In genomic region chr10:48494611-48495010, GRCh38 we compare ENCODE assay signal across 15 cellular contexts.
DNase-seq lines count a peak whose midpoint lies in the region; ATAC-seq and TF ChIP-seq lines count a peak whose summit lies in the region.
"Had no signal": no experiment of that assay in that cellular context is flagged by ENCODE, and none has a peak within 500 bp of the region (broad histone marks: within the 10 kb centered on the region; RNA-seq: fewer than 3 reads in every experiment).

No MANE protein-coding gene starts in this region.

- H4K20me1 ChIP-seq in Loucy (ENCODE audit: insufficient read depth, low read length, poor library complexity, severe bottlenecking), result no peaks in the 10 kb centered on the region

- H3K27me3 ChIP-seq in Loucy (ENCODE audit: insufficient read depth, low read length, poor library complexity, severe bottlenecking) (no peaks in the 10 kb centered on the region), stomach (peaks cover 0 to 25% (median 4%) of the 10 kb centered on the region in 3 donors), heart left ventricle (no peaks in the 10 kb centered on the region)

- no peaks in the 10 kb centered on the region for H3K9me2 ChIP-seq in Loucy (replicated peaks; ENCODE audit: low read depth, low read length)

- H3K9me3 Mint-ChIP-seq in immature natural killer cell, result no peaks in the 10 kb centered on the region

- TF ChIP-seq CTCF in Loucy (conservative IDR thresholded peaks at IDR 0.05; ENCODE audit: low read length) (no peak), coronary artery (IDR thresholded peaks at IDR 0.05) (no peak), stomach (IDR thresholded peaks at IDR 0.05) (no peak), heart left ventricle (IDR thresholded peaks at IDR 0.05) (no peak)

- H3K9me3 ChIP-seq in Loucy (ENCODE audit: insufficient read depth, low read depth, low read length) (no peaks in the 10 kb centered on the region), stomach (no peaks in the 10 kb centered on the region), heart left ventricle (no peaks in the 10 kb centered on the region)

- peak overlapping the region; percentile 17 for H3K9ac ChIP-seq in Loucy (ENCODE audit: low read depth, low read length, poor library complexity, severe bottlenecking)

- no peak overlapping the region for H3K27ac Mint-ChIP-seq in immature natural killer cell

- WGBS in stomach, 5 donors, result 48 to 96% (median 78%) methylated on average over 5 of the region's 5 CpGs
- WGBS in heart left ventricle, 4 donors, result 63 to 87% (median 85%) methylated on average over 4 to 5 of the region's 5 CpGs

- no peaks in the 10 kb centered on the region for H3F3A ChIP-seq in Loucy (ENCODE audit: low read depth)

- H3K4me1 Mint-ChIP-seq in immature natural killer cell, result peaks cover 19 to 20% of the 10 kb centered on the region in 2 donors

- no peak overlapping the region for H3K4me3 ChIP-seq in Loucy (ENCODE audit: low read length, poor library complexity, severe bottlenecking)
- H3K4me3 ChIP-seq in coronary artery, result no peak overlapping the region
- H3K4me3 ChIP-seq in stomach, result no peak overlapping the region
- H3K4me3 ChIP-seq in heart left ventricle, result no peak overlapping the region

- H2AFZ ChIP-seq in Loucy (ENCODE audit: low read length), result no peak overlapping the region

- no peaks in the 10 kb centered on the region for H3K36me3 ChIP-seq in Loucy (ENCODE audit: insufficient read depth, low read length)
- no peaks in the 10 kb centered on the region for H3K36me3 ChIP-seq in stomach
- H3K36me3 ChIP-seq in heart left ventricle, result no peaks in the 10 kb centered on the region

- peak; percentile 41 for DNase-seq in activated effector memory CD4-positive, alpha-beta T cell treated with anti-CD3 and anti-CD28 coated beads, Interleukin-2, amount 50 U/mL, for 16 hours
- no peak for DNase-seq in activated effector memory CD4-positive, alpha-beta T cell treated with Interleukin-2 at 50 U/mL for 16 hours
- DNase-seq in coronary artery (ENCODE audit: low spot score) (peak; percentile 59), stomach (peak; percentile 1), heart left ventricle (no peak), DMS79 treated with DMSO at 0.1 percent for 48 hours (lab: John Stamatoyannopoulos, UW) (no peak), immature natural killer cell (no peak)
- DNase-seq: ACHN; CD4-positive, alpha-beta memory T cell; EL; MV-4-11; NCI-H1417 treated with DMSO at 0.1 percent for 48 hours; NCI-H2029 treated with DMSO at 0.1 percent for 48 hours; SHP77 treated with DMSO at 0.1 percent for 48 hours had no signal

- H3K27ac ChIP-seq in coronary artery (no peak overlapping the region), stomach (no peak overlapping the region), heart left ventricle (no peak overlapping the region)

- ATAC-seq in heart left ventricle, result no peak

- H3K79me2 ChIP-seq in Loucy (ENCODE audit: insufficient read depth, low read length), result no peaks in the 10 kb centered on the region

- H3K4me1 ChIP-seq in Loucy (ENCODE audit: insufficient read depth, low read length, poor library complexity, severe bottlenecking) (peaks cover 27% of the 10 kb centered on the region), stomach (peaks cover 0 to 10% (median 3%) of the 10 kb centered on the region in 4 donors), heart left ventricle (peaks cover 0 to 13% (median 2%) of the 10 kb centered on the region in 12 donors)

- TF ChIP-seq EP300 in stomach (IDR thresholded peaks at IDR 0.05), result no peak

- intact Hi-C loops in stomach (cut with DNase I; ENCODE audit: low total_unique reads), result no loop called here
- intact Hi-C loops in heart left ventricle (cut with DNase I), result loop anchor here in 1 of 10 donors (10.0 kb wide), 1 partner anchor 50 kb away; no protein-coding TSS in a partner anchor

- peaks cover 0 to 13% (median 5%) of the 10 kb centered on the region in 3 donors for H3K27me3 Mint-ChIP-seq in immature natural killer cell (ENCODE audit: low read depth in 3 of 3)

- H3K36me3 Mint-ChIP-seq in immature natural killer cell, result no peaks in the 10 kb centered on the region
- H3K36me3 Mint-ChIP-seq: CD4-positive, alpha-beta memory T cell had no signal

- H3K4me3 Mint-ChIP-seq in immature natural killer cell, result no peak overlapping the region

- H3K4me2 ChIP-seq in Loucy (ENCODE audit: low read depth, low read length, poor library complexity, severe bottlenecking), result peak overlapping the region; percentile 32

- TF ChIP-seq POLR2A in stomach (IDR thresholded peaks at IDR 0.05) (no peak), heart left ventricle (IDR thresholded peaks at IDR 0.05) (no peak)

Comparison
In these comparisons a context has a peak if more than half of its experiments do, and no peak if none do; other contexts are left out.
1. DNase-seq: peak in activated effector memory CD4-positive, alpha-beta T cell treated with anti-CD3 and anti-CD28 coated beads, Interleukin-2, amount 50 U/mL, for 16 hours (single experiment), coronary artery (single experiment) and stomach (single experiment); none in activated effector memory CD4-positive, alpha-beta T cell treated with Interleukin-2 at 50 U/mL for 16 hours (single experiment), heart left ventricle (0 of 5), DMS79 treated with DMSO at 0.1 percent for 48 hours (single experiment) and immature natural killer cell (0 of 3).